In genomic region chr5:37735649-37736347, GRCh38 we compare ENCODE assay signal across 13 cellular contexts.
DNase-seq lines count a peak whose midpoint lies in the region; ATAC-seq and TF ChIP-seq lines count a peak whose summit lies in the region.
"Had no signal": no experiment of that assay in that cellular context is flagged by ENCODE, and none has a peak within 500 bp of the region (broad histone marks: within the 10 kb centered on the region; RNA-seq: fewer than 3 reads in every experiment).

No MANE protein-coding gene starts in this region.

- WGBS in transverse colon (ENCODE audit: low coverage in 1 of 2), 2 donors: 62 to 64% methylated on average over 3 to 4 of the region's 4 CpGs

- DNase-seq in LHCN-M2 (ENCODE audit: low read depth) (peak; percentile 62), left kidney (ENCODE audit: low read depth, low spot score) (peak; percentile 84), GM19238 (ENCODE audit: insufficient read length, low spot score) (no peak), transverse colon (no peak)
- no peak for DNase-seq in activated T-cell treated with anti-CD3 and anti-CD28 coated beads, Interleukin-2, amount 50 U/mL, for 4 hours
- DNase-seq: CD4-positive, alpha-beta T cell; mammary epithelial cell; NCI-H524 treated with DMSO at 0.1 percent for 48 hours had no signal

- no peak overlapping the region for H3K9ac ChIP-seq in BLaER1

- peaks cover 15% of the 10 kb centered on the region for H3K4me1 Mint-ChIP-seq in activated T-cell treated with anti-CD3 and anti-CD28 coated beads, Interleukin-2, amount 50 U/mL, for 4 hours (ENCODE audit: low read depth)

- no peak for TF ChIP-seq POLR2A in transverse colon (IDR thresholded peaks at IDR 0.05)

- in situ Hi-C loops in transverse colon (cut with MboI; ENCODE audit: low pct_ligation_motif_present in 1 of 4, low pct_unique_long_range_greater_than_20kb in 1 of 4, low sequenced_read_pairs in 3 of 4): no loop called here

- TF ChIP-seq CTCF in transverse colon (IDR thresholded peaks at IDR 0.05): no peak

- H3K4me1 ChIP-seq in BLaER1 (peaks cover 42% of the 10 kb centered on the region), transverse colon (peaks cover 0 to 17% (median 4%) of the 10 kb centered on the region in 4 donors)

- H3K4me3 Mint-ChIP-seq in activated T-cell treated with anti-CD3 and anti-CD28 coated beads, Interleukin-2, amount 50 U/mL, for 4 hours: no peak overlapping the region
- H3K4me3 Mint-ChIP-seq: CD4-positive, alpha-beta T cell; central memory CD8-positive, alpha-beta T cell; IgD-negative memory B cell had no signal

- H3K36me3 ChIP-seq in BLaER1: peaks cover 14% of the 10 kb centered on the region
- no peaks in the 10 kb centered on the region for H3K36me3 ChIP-seq in transverse colon

- H3K9me3 Mint-ChIP-seq in activated T-cell treated with anti-CD3 and anti-CD28 coated beads, Interleukin-2, amount 50 U/mL, for 4 hours: no peaks in the 10 kb centered on the region
- H3K9me3 Mint-ChIP-seq: CD4-positive, alpha-beta T cell; central memory CD8-positive, alpha-beta T cell had no signal

- TF ChIP-seq EP300 in transverse colon (IDR thresholded peaks at IDR 0.05; ENCODE audit: low read depth): no peak

- H3K9me3 ChIP-seq in BLaER1: peaks cover 3% of the 10 kb centered on the region; the same call in 1 of the 2 replicates
- no peaks in the 10 kb centered on the region for H3K9me3 ChIP-seq in transverse colon

- no peak for ATAC-seq in HG02938 (IDR thresholded peaks at IDR 0.05; ENCODE audit: unreplicated experiment)
- no peak for ATAC-seq in activated T-cell treated with anti-CD3 and anti-CD28 coated beads, Interleukin-2, amount 50 U/mL, for 4 hours

- no peak overlapping the region for H3K4me3 ChIP-seq in BLaER1
- H3K4me3 ChIP-seq in transverse colon: no peak overlapping the region

- H3K27me3 ChIP-seq in BLaER1: no peaks in the 10 kb centered on the region
- H3K27me3 ChIP-seq in transverse colon: no peaks in the 10 kb centered on the region

- peak overlapping the region; percentile 19 for H3K4me2 ChIP-seq in BLaER1

- H3K27ac ChIP-seq in BLaER1 (no peak overlapping the region), angular gyrus (ENCODE audit: low read depth, low read length) (peak overlapping the region; percentile 47), transverse colon (no peak overlapping the region)

- no peaks in the 10 kb centered on the region for H3K27me3 Mint-ChIP-seq in activated T-cell treated with anti-CD3 and anti-CD28 coated beads, Interleukin-2, amount 50 U/mL, for 4 hours (ENCODE audit: low read depth)
- H3K27me3 Mint-ChIP-seq: CD4-positive, alpha-beta T cell; central memory CD8-positive, alpha-beta T cell; IgD-negative memory B cell had no signal

- no peaks in the 10 kb centered on the region; the same call in 1 of the 2 replicates for H4K20me1 ChIP-seq in BLaER1

- intact Hi-C loops in transverse colon (cut with DNase I; ENCODE audit: low total_unique reads): no loop called here

- peaks cover 39% of the 10 kb centered on the region for H3K36me3 Mint-ChIP-seq in activated T-cell treated with anti-CD3 and anti-CD28 coated beads, Interleukin-2, amount 50 U/mL, for 4 hours (ENCODE audit: insufficient read depth)

Comparison
In these comparisons a context has a peak if more than half of its experiments do, and no peak if none do; other contexts are left out.
1. DNase-seq: peak in LHCN-M2 (single experiment) and left kidney (single experiment); none in GM19238 (single experiment), activated T-cell treated with anti-CD3 and anti-CD28 coated beads, Interleukin-2, amount 50 U/mL, for 4 hours (single experiment) and transverse colon (single experiment).